In the genomic region with DNA sequence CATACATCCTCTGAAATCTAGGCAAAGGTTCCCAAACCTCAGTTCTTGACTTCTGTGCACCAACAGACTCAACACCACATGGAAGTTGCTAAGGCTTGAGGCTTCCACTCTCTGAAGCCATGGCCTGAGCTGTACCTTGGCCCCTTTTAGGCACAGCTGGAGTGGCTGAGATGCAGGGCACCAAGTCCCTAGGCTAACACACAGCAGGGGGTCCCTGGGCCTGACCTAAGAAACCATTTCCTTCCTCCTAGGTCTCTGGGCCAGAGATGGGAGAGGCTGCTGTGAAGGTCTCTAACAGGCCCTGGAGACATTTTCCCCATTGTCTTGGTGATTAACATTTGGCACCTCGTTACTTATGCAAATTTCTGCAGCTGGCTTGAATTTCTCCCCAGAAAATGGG, we compare ENCODE assay signal across 7 cellular contexts.
DNase-seq lines count a peak whose midpoint lies in the region; ATAC-seq, FAIRE-seq and TF ChIP-seq lines count a peak whose summit lies in the region.
"Not testable (repeated sequence)": the region's sequence is repeated elsewhere in the genome, so short reads cannot be mapped to it uniquely, and the experiment has no call there.

No MANE protein-coding gene starts in this region.

- not testable (repeated sequence) for H3K27ac Mint-ChIP-seq in H9

- not testable (repeated sequence) for H4K8ac ChIP-seq in H9 (replicated peaks; ENCODE audit: insufficient read length, low read depth, low read length); mesendoderm (ENCODE audit: low read depth, low read length)

- TF ChIP-seq EP300 in HepG2 (IDR thresholded peaks at IDR 0.05; ENCODE audit: low read depth in 2 of 2, low read length in 2 of 2); HepG2 (CRISPR knock-in tag; IDR thresholded peaks at IDR 0.05; ENCODE audit: borderline replicate concordance): not testable (repeated sequence)

- not testable (repeated sequence) for H2BK5ac ChIP-seq in H9 (ENCODE audit: insufficient read length, low read length); mesendoderm (ENCODE audit: low read length)

- not testable (repeated sequence) for H2BK120ac ChIP-seq in H9 (ENCODE audit: low read depth, low read length, poor library complexity, severe bottlenecking); mesendoderm (ENCODE audit: low read depth, low read length)

- H3K36me3 ChIP-seq in NT2/D1 (ENCODE audit: insufficient read depth, insufficient read length, low read length); HepG2 (replicated peaks in 1 of 2; ENCODE audit: control insufficient read depth in 1 of 2, insufficient read depth in 2 of 2, low read length in 2 of 2); mesendoderm (ENCODE audit: control insufficient read depth, insufficient read depth, low read length): not testable (repeated sequence)

- peaks cover 24 to 38% (median 25%) of the 10 kb centered on the region in 3 experiments for H3K36me3 Mint-ChIP-seq in H9 (ENCODE audit: insufficient read depth in 1 of 3, low read depth in 3 of 3)

- not testable (repeated sequence) for TF ChIP-seq CTCF in H9 (conservative IDR thresholded peaks at IDR 0.05); dorsolateral prefrontal cortex (IDR thresholded peaks at IDR 0.05 in 54 of 56, conservative IDR thresholded peaks at IDR 0.05 in 2 of 56; ENCODE audit: low read depth in 1 of 56, partially characterized antibody in 56 of 56); HepG2 (CRISPR knock-in tag; IDR thresholded peaks at IDR 0.05)

- not testable (repeated sequence) for H2BK12ac ChIP-seq in H9 (ENCODE audit: insufficient read length, low read depth, low read length)

- ATAC-seq in HepG2 = not testable (repeated sequence)

- H3K9ac ChIP-seq in H9 (ENCODE audit: extremely low read depth, insufficient read length, low read length); NT2/D1 (ENCODE audit: insufficient read length, low read depth); HepG2 (ENCODE audit: insufficient read depth, low read depth, low read length); mesendoderm (ENCODE audit: low read length): not testable (repeated sequence)

- in situ Hi-C loops in HepG2 (cut with HindIII; ENCODE audit: extremely low pct_ligation_motif_present, low pct_unique_long_range_greater_than_20kb) = not testable (repeated sequence)

- not testable (repeated sequence) for H3K4ac ChIP-seq in H9 (ENCODE audit: low read depth, low read length); mesendoderm (ENCODE audit: low read depth, low read length)

- intact Hi-C loops in dorsolateral prefrontal cortex (cut with DNase I); HepG2 (cut with micrococcal nuclease; ENCODE audit: unreplicated experiment): not testable (repeated sequence)

- not testable (repeated sequence) for H4K20me1 ChIP-seq in H9 (ENCODE audit: control insufficient read depth, insufficient read depth, insufficient read length); HepG2 (ENCODE audit: insufficient read depth, low read length)

- H2AFZ ChIP-seq in H9 (ENCODE audit: low read length); HepG2 (ENCODE audit: low read length): not testable (repeated sequence)

- not testable (repeated sequence) for H2BK20ac ChIP-seq in H9 (ENCODE audit: low read depth, low read length, poor library complexity, severe bottlenecking)

- H3K9me3 ChIP-seq in H9 (ENCODE audit: control insufficient read depth, low read depth, low read length); HepG2 (ENCODE audit: low read length): not testable (repeated sequence)
- H3K9me3 ChIP-seq in NT2/D1 (ENCODE audit: insufficient read depth, low read length) = peaks cover 41% of the 10 kb centered on the region; the same call in 1 of the 2 replicates

- H3T11ph ChIP-seq in H9 (ENCODE audit: low read length) = not testable (repeated sequence)

- peaks cover 10 to 17% of the 10 kb centered on the region in 2 experiments for H3K4me1 Mint-ChIP-seq in H9

- H4K5ac ChIP-seq in H9 (ENCODE audit: insufficient read length, low read depth, low read length); mesendoderm (ENCODE audit: low read length): not testable (repeated sequence)

- not testable (repeated sequence) for H3K23ac ChIP-seq in H9 (ENCODE audit: insufficient read length, low read depth, low read length); mesendoderm (ENCODE audit: low read length)

- not testable (repeated sequence) for FAIRE-seq in HepG2 (lab: Jason Lieb, UNC)

- WGBS in H9 (ENCODE audit: extremely low coverage, insufficient read length, low lambda C conversion rate) = no CpG with 5 or more reads among the region's 1 CpG
- 61% methylated on average over 1 of the region's 1 CpG for WGBS in HepG2 (ENCODE audit: low lambda C conversion rate)
- WGBS in mesendoderm (ENCODE audit: extremely low coverage, insufficient coverage, low lambda C conversion rate) = no CpG with 5 or more reads among the region's 1 CpG

- peaks cover 38 to 39% of the 10 kb centered on the region in 2 experiments for H3K9me3 Mint-ChIP-seq in H9

- H2AK5ac ChIP-seq in H9 (ENCODE audit: insufficient read length, low read length); mesendoderm (ENCODE audit: low read length): not testable (repeated sequence)

- POLR2A ChIA-PET in HepG2 (lab: Yijun Ruan, JAX) = not testable (repeated sequence)

- CTCF ChIA-PET in HepG2 (lab: Yijun Ruan, JAX; ENCODE audit: low intra/inter-chr PET ratio, low total read pairs) = not testable (repeated sequence)

- not testable (repeated sequence) for H3K4me3 ChIP-seq in NT2/D1 (ENCODE audit: insufficient read length, low read depth); dorsolateral prefrontal cortex; HepG2 (replicated peaks in 1 of 3; ENCODE audit: insufficient read depth in 1 of 3, low read depth in 2 of 3, low read length in 3 of 3); mesendoderm (ENCODE audit: low read length)

- BruUV-seq in HepG2 (replicated peaks; lab: Mats Ljungman, UMichigan) = not testable (repeated sequence)

- H3K27me3 Mint-ChIP-seq in H9 (ENCODE audit: low read depth) = peaks cover 52% of the 10 kb centered on the region

- not testable (repeated sequence) for TF ChIP-seq RAD21 in HepG2 (CRISPR knock-in tag; IDR thresholded peaks at IDR 0.05)

- H4K91ac ChIP-seq in H9 (ENCODE audit: insufficient read length, low read depth, low read length) = not testable (repeated sequence)

- not testable (repeated sequence) for H3K23me2 ChIP-seq in H9 (ENCODE audit: insufficient read length, low read depth, low read length, poor library complexity, severe bottlenecking)

- not testable (repeated sequence) for H3K79me1 ChIP-seq in H9 (ENCODE audit: insufficient read depth, low read depth, low read length, poor library complexity, severe bottlenecking); mesendoderm (ENCODE audit: low read length)

- not testable (repeated sequence) for H3K4me2 ChIP-seq in H9 (ENCODE audit: insufficient read depth, insufficient read length, low read length); HepG2 (ENCODE audit: low read depth, low read length); mesendoderm (ENCODE audit: low read length)

- H3K18ac ChIP-seq in H9 (ENCODE audit: insufficient read length, low read depth, low read length); mesendoderm (ENCODE audit: low read length): not testable (repeated sequence)

- not testable (repeated sequence) for H3K56ac ChIP-seq in H9 (ENCODE audit: insufficient read length, low read depth, low read length); mesendoderm (ENCODE audit: low read length)

- not testable (repeated sequence) for H3K4me1 ChIP-seq in H9 (ENCODE audit: insufficient read depth, low read length); NT2/D1 (ENCODE audit: insufficient read depth, insufficient read length); mesendoderm (ENCODE audit: control insufficient read depth, low read depth, low read length)
- peaks cover 80% of the 10 kb centered on the region for H3K4me1 ChIP-seq in HepG2 (ENCODE audit: insufficient read depth, low read length)

- TF ChIP-seq POLR2A in HepG2 (IDR thresholded peaks at IDR 0.05; ENCODE audit: insufficient read depth in 1 of 2, low read depth in 2 of 2, low read length in 2 of 2) = not testable (repeated sequence)

- H3K14ac ChIP-seq in H9 (ENCODE audit: insufficient read depth, low read length) = not testable (repeated sequence)

- not testable (repeated sequence) for H3K27ac ChIP-seq in H9 (ENCODE audit: insufficient read length, low read depth, low read length); HepG2 (ENCODE audit: extremely low read length, insufficient read depth, low read length); mesendoderm (ENCODE audit: low read depth, low read length)
- H3K27ac ChIP-seq in dorsolateral prefrontal cortex = peak overlapping the region in 35 of 59 donors; percentile 0 to 80 (median 49)

- DNase-seq in ELF-1 (ENCODE audit: low read depth, low spot score) (peak; percentile 23), H9 (peak; percentile 48), NT2/D1 (ENCODE audit: low read depth, low spot score) (peak; percentile 20), globus pallidus (ENCODE audit: low spot score) (peak; percentile 32), mesendoderm (peak; percentile 70)
- not testable (repeated sequence) for DNase-seq in dorsolateral prefrontal cortex; HepG2 (ENCODE audit: low spot score)

- not testable (repeated sequence) for H3K27me3 ChIP-seq in H9 (ENCODE audit: insufficient read depth, low read length); NT2/D1 (ENCODE audit: insufficient read depth, insufficient read length); dorsolateral prefrontal cortex; HepG2 (ENCODE audit: control insufficient read depth in 1 of 2, insufficient read depth in 2 of 2, low read length in 2 of 2); mesendoderm (ENCODE audit: insufficient read depth, low read length, poor library complexity)

- H2BK15ac ChIP-seq in H9 (ENCODE audit: low read depth, low read length); mesendoderm (replicated peaks; ENCODE audit: low read depth): not testable (repeated sequence)

- H3K79me2 ChIP-seq in H9 (ENCODE audit: insufficient read depth, low read length); HepG2 (ENCODE audit: insufficient read depth, low read length); mesendoderm (ENCODE audit: control insufficient read depth, insufficient read depth, low read length): not testable (repeated sequence)

- H3K4me3 Mint-ChIP-seq in H9 = not testable (repeated sequence)
